19 cellular contexts compared by ENCODE assay signal in the genomic region with DNA sequence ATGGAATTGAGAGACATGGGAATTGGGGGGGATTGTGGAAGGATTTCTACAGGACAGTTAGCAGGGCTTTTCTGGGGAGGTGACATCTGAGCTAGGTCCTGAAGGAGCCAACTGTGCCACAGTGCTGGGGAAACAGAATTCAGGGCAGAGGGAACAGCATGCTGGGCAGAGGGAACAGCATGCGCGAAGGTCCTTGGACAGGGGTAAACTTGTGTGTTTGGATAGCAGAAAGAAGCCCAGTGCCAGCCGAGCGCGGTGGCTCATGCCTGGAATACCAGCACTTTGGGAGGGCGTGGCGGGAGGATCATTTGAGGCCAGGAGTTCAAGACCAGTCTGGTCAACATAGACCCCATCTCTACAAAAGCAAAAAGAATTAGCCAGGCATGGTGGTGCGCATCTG. TPM values are rescaled to one million over a fixed set of nuclear protein-coding genes. Genes with fewer than 3 reads are reported as not detected.
DNase-seq lines count a peak whose midpoint lies in the region; ATAC-seq and TF ChIP-seq lines count a peak whose summit lies in the region.
"Had no signal": no experiment of that assay in that cellular context is flagged by ENCODE, and none has a peak within 500 bp of the region (broad histone marks: within the 10 kb centered on the region; RNA-seq: fewer than 3 reads in every experiment).

No MANE protein-coding gene starts in this region.

- no peaks in the 10 kb centered on the region for H3K36me3 Mint-ChIP-seq in CD4-positive, alpha-beta T cell (ENCODE audit: low read depth)
- H3K36me3 Mint-ChIP-seq: CD8-positive, alpha-beta T cell had no signal

- H3K14ac ChIP-seq in IMR-90 (replicated peaks; ENCODE audit: low read depth, low read length): no peak overlapping the region
- H3K14ac ChIP-seq in neuronal stem cell (ENCODE audit: low read length): no peak overlapping the region

- H2BK5ac ChIP-seq in IMR-90 (ENCODE audit: low read depth, low read length, poor library complexity, severe bottlenecking) (peak overlapping the region; percentile 77), neuronal stem cell (ENCODE audit: low read length) (no peak overlapping the region)

- no peaks in the 10 kb centered on the region for H3K9me3 Mint-ChIP-seq in CD4-positive, alpha-beta T cell
- H3K9me3 Mint-ChIP-seq: CD8-positive, alpha-beta T cell had no signal

- H3K4me2 ChIP-seq in IMR-90 (ENCODE audit: low read depth, low read length) (no peak overlapping the region), fibroblast of lung (ENCODE audit: extremely low read depth, insufficient read depth, low read length) (no peak overlapping the region), neuronal stem cell (ENCODE audit: insufficient read depth, low read length, poor library complexity, severe bottlenecking) (no peak overlapping the region)
- H3K4me2 ChIP-seq: SK-N-SH had no signal

- H2AFZ ChIP-seq in IMR-90 (replicated peaks; ENCODE audit: low read length, poor library complexity): no peak overlapping the region
- no peak overlapping the region for H2AFZ ChIP-seq in fibroblast of lung (ENCODE audit: low read length)
- peak overlapping the region; percentile 75 for H2AFZ ChIP-seq in neuronal stem cell (ENCODE audit: low read length)

- peak overlapping the region; percentile 70; the same call in 1 of the 3 replicates for H2BK15ac ChIP-seq in IMR-90 (ENCODE audit: low read depth, low read length)
- H2BK15ac ChIP-seq in neuronal stem cell (ENCODE audit: low read length): no peak overlapping the region

- dilution Hi-C loops in IMR-90 (cut with HindIII; ENCODE audit: low sequenced_read_pairs, unreplicated experiment): no loop called here

- H3K9ac ChIP-seq in IMR-90 (ENCODE audit: low read depth, low read length): no peak overlapping the region
- no peak overlapping the region for H3K9ac ChIP-seq in fibroblast of lung (ENCODE audit: insufficient read depth, low read length)
- H3K9ac ChIP-seq in neuronal stem cell (ENCODE audit: low read depth, low read length, poor library complexity): peak overlapping the region; percentile 26
- H3K9ac ChIP-seq: SK-N-SH had no signal

- H3K4ac ChIP-seq in IMR-90 (ENCODE audit: low read depth, low read length) (peak overlapping the region; percentile 78), neuronal stem cell (ENCODE audit: low read length) (no peak overlapping the region)

- H2BK12ac ChIP-seq in neuronal stem cell (ENCODE audit: low read length): no peak overlapping the region

- no peak for DNase-seq in CD4-positive, alpha-beta T cell
- no peak for DNase-seq in IMR-90
- no peak for DNase-seq in fibroblast of lung (ENCODE audit: low read depth in 2 of 2)
- DNase-seq in neuronal stem cell (ENCODE audit: low spot score): no peak
- no peak for DNase-seq in NCI-H146 treated with DMSO at 0.1 percent for 48 hours (lab: John Stamatoyannopoulos, UW; ENCODE audit: unreplicated experiment)
- DNase-seq: Caco-2; CD8-positive, alpha-beta T cell; GOT3; HCEC 1CT; KG1; MG63; NCI-H1105 treated with DMSO at 0.1 percent for 48 hours; NCI-H146; NCI-H2029; NCI-H446; NCI-H774 had no signal

- TF ChIP-seq RAD21 in IMR-90 (IDR thresholded peaks at IDR 0.05; ENCODE audit: low read length): no peak

- H4K91ac ChIP-seq in IMR-90 (ENCODE audit: insufficient read depth, low read depth, low read length): peak overlapping the region; percentile 50; the same call in 1 of the 2 replicates
- H4K91ac ChIP-seq in neuronal stem cell (ENCODE audit: low read depth, low read length, poor library complexity): no peak overlapping the region

- peak overlapping the region; percentile 9 for H3K4me3 Mint-ChIP-seq in CD4-positive, alpha-beta T cell
- H3K4me3 Mint-ChIP-seq: CD8-positive, alpha-beta T cell had no signal

- no peak for TF ChIP-seq POLR2A in IMR-90 (IDR thresholded peaks at IDR 0.05; ENCODE audit: low read depth, low read length)

- no peaks in the 10 kb centered on the region for H3K9me3 ChIP-seq in CD4-positive, alpha-beta T cell (ENCODE audit: control insufficient read depth, low read length)
- H3K9me3 ChIP-seq in IMR-90 (ENCODE audit: control insufficient read depth, insufficient read depth, low read length) (no peaks in the 10 kb centered on the region), fibroblast of lung (ENCODE audit: control insufficient read depth, insufficient read depth, low read depth, low read length) (no peaks in the 10 kb centered on the region), neuronal stem cell (replicated peaks in 1 of 2; ENCODE audit: control insufficient read depth in 2 of 2, insufficient read depth in 1 of 2, low read depth in 1 of 2, low read length in 2 of 2) (no peaks in the 10 kb centered on the region)
- H3K9me3 ChIP-seq: Caco-2, MG63, SK-N-SH had no signal

- no peak for ATAC-seq in CD4-positive, alpha-beta T cell (ENCODE audit: poor library complexity)
- no peak for ATAC-seq in IMR-90 (ENCODE audit: low read depth)
- no peak for ATAC-seq in GM18519 (IDR thresholded peaks at IDR 0.05; ENCODE audit: low FRiP score, unreplicated experiment)
- ATAC-seq in HG03460 (IDR thresholded peaks at IDR 0.05; ENCODE audit: unreplicated experiment): no peak
- ATAC-seq: CD8-positive, alpha-beta T cell had no signal

- in situ Hi-C loops in IMR-90 (cut with MboI; ENCODE audit: low sequenced_read_pairs): no loop called here

- BruUV-seq in IMR-90 (replicated peaks; lab: Mats Ljungman, UMichigan): no TSS peak

- no peak overlapping the region for H3K27ac Mint-ChIP-seq in CD4-positive, alpha-beta T cell

- POLR2A ChIA-PET in CD4-positive, alpha-beta T cell (lab: Charles Lee): no interaction called here
- POLR2A ChIA-PET in IMR-90 (lab: Charles Lee; ENCODE audit: unreplicated experiment): interaction anchor here (0.8 kb wide), 1 partner anchor 8 kb away, joined by 3 read pairs; no protein-coding TSS in a partner anchor

- H3K27ac ChIP-seq in CD4-positive, alpha-beta T cell (ENCODE audit: low read depth, low read length): no peak overlapping the region
- no peak overlapping the region for H3K27ac ChIP-seq in IMR-90 (ENCODE audit: insufficient read depth, low read length)
- H3K27ac ChIP-seq in fibroblast of lung (ENCODE audit: insufficient read depth, low read length): peak overlapping the region; percentile 18
- no peak overlapping the region for H3K27ac ChIP-seq in neuronal stem cell (replicated peaks; ENCODE audit: low read length)

- H3K18ac ChIP-seq in IMR-90 (ENCODE audit: low read depth, low read length) (no peak overlapping the region), neuronal stem cell (ENCODE audit: low read length) (no peak overlapping the region)

- H4K20me1 ChIP-seq in IMR-90 (ENCODE audit: insufficient read depth, low read length) (no peaks in the 10 kb centered on the region), fibroblast of lung (ENCODE audit: control insufficient read depth, extremely low read depth, insufficient read depth, low read length) (no peaks in the 10 kb centered on the region)

- H3K23ac ChIP-seq in IMR-90 (ENCODE audit: low read depth, low read length) (no peak overlapping the region), neuronal stem cell (ENCODE audit: low read depth, low read length, poor library complexity) (no peak overlapping the region)

- no peak for TF ChIP-seq CTCF in CD4-positive, alpha-beta T cell (IDR thresholded peaks at IDR 0.05)
- TF ChIP-seq CTCF in IMR-90 (conservative IDR thresholded peaks at IDR 0.05; ENCODE audit: low read depth, low read length) (no peak), fibroblast of lung (conservative IDR thresholded peaks at IDR 0.05 in 1 of 2, IDR thresholded peaks at IDR 0.05 in 1 of 2; ENCODE audit: low read depth in 1 of 2, low read length in 2 of 2) (no peak)

- H4K8ac ChIP-seq in IMR-90 (ENCODE audit: low read depth in 2 of 2, low read length in 2 of 2): peak overlapping the region in 1 of 2 experiments; percentile 66; a peak in 1 of 4 replicates
- no peak overlapping the region for H4K8ac ChIP-seq in neuronal stem cell (ENCODE audit: low read depth, low read length)

- peaks cover 15% of the 10 kb centered on the region for H3K4me1 Mint-ChIP-seq in CD4-positive, alpha-beta T cell (ENCODE audit: low read depth)

- H3K36me3 ChIP-seq in IMR-90 (ENCODE audit: control insufficient read depth, insufficient read depth, low read length): no peaks in the 10 kb centered on the region
- no peaks in the 10 kb centered on the region for H3K36me3 ChIP-seq in fibroblast of lung (ENCODE audit: control insufficient read depth, insufficient read depth, low read length)
- H3K36me3 ChIP-seq in neuronal stem cell (replicated peaks in 1 of 2; ENCODE audit: control insufficient read depth in 2 of 2, insufficient read depth in 2 of 2, low read length in 2 of 2): no peaks in the 10 kb centered on the region
- H3K36me3 ChIP-seq: MG63 had no signal

- no peak overlapping the region for H3K56ac ChIP-seq in IMR-90 (ENCODE audit: extremely low read depth, insufficient read depth, low read length)

- 0 out of 2 replicates have a peak, but pooled peaks cover 5% of the 10 kb centered on the region for H3K9me1 ChIP-seq in IMR-90 (ENCODE audit: insufficient read depth, low read length)

- H3K27me3 ChIP-seq in CD4-positive, alpha-beta T cell (ENCODE audit: control insufficient read depth, insufficient read depth, low read length): peaks cover 2% of the 10 kb centered on the region
- H3K27me3 ChIP-seq in IMR-90 (ENCODE audit: control insufficient read depth, insufficient read depth, low read length) (peaks cover 2% of the 10 kb centered on the region; the same call in 1 of the 2 replicates), fibroblast of lung (ENCODE audit: control insufficient read depth, insufficient read depth, low read length) (no peaks in the 10 kb centered on the region), neuronal stem cell (ENCODE audit: control insufficient read depth in 3 of 3, insufficient read depth in 3 of 3, low read depth in 1 of 3, low read length in 3 of 3) (no peaks in the 10 kb centered on the region)
- H3K27me3 ChIP-seq: MG63 had no signal

- H3K79me2 ChIP-seq in fibroblast of lung (ENCODE audit: control insufficient read depth, insufficient read depth, low read length): no peaks in the 10 kb centered on the region

- peaks cover 4 to 43% of the 10 kb centered on the region in 2 experiments; a peak in 3 of 4 replicates for H3K79me1 ChIP-seq in IMR-90 (ENCODE audit: low read depth in 1 of 2, low read length in 2 of 2)
- H3K79me1 ChIP-seq in neuronal stem cell (ENCODE audit: low read depth, low read length): peaks cover 5% of the 10 kb centered on the region

- peaks cover 7% of the 10 kb centered on the region for H3K27me3 Mint-ChIP-seq in CD4-positive, alpha-beta T cell

- no peak overlapping the region for H4K5ac ChIP-seq in IMR-90 (ENCODE audit: low read depth, low read length)

- H2BK120ac ChIP-seq in IMR-90 (ENCODE audit: low read depth, low read length) (peak overlapping the region; percentile 71), neuronal stem cell (ENCODE audit: low read depth, low read length) (no peak overlapping the region)

- H2BK20ac ChIP-seq in IMR-90 (ENCODE audit: low read depth, low read length): 0 out of 2 replicates have a peak overlapping the region, but pooled peaks have one; percentile 28

- CTCF ChIA-PET in CD4-positive, alpha-beta T cell (lab: Charles Lee): no interaction called here
- CTCF ChIA-PET in IMR-90 (lab: Yijun Ruan, JAX): no interaction called here

- intact Hi-C loops in CD4-positive, alpha-beta T cell (cut with DNase I, micrococcal nuclease): no loop called here
- intact Hi-C loops in IMR-90 (cut with micrococcal nuclease): no loop called here

- H3K4me3 ChIP-seq in IMR-90 (ENCODE audit: insufficient read depth, low read depth, low read length): no peak overlapping the region
- no peak overlapping the region for H3K4me3 ChIP-seq in fibroblast of lung (replicated peaks in 1 of 4; ENCODE audit: control extremely low read depth in 1 of 4, insufficient read depth in 1 of 4, low read depth in 3 of 4, low read length in 4 of 4)
- no peak overlapping the region for H3K4me3 ChIP-seq in neuronal stem cell (ENCODE audit: low read length in 2 of 2)
- H3K4me3 ChIP-seq: MG63 had no signal

- no CpG with 5 or more reads among the region's 8 CpGs for WGBS in IMR-90 (ENCODE audit: extremely low coverage in 2 of 2, insufficient read length in 1 of 2), 2 experiments
- no CpG with 5 or more reads among the region's 8 CpGs for WGBS in neuronal stem cell (ENCODE audit: extremely low coverage in 2 of 2, insufficient read length in 2 of 2, insufficient replicate concordance in 1 of 2), 2 donors

- H3K4me1 ChIP-seq in IMR-90 (ENCODE audit: control insufficient read depth, insufficient read depth, low read length) (peaks cover 32% of the 10 kb centered on the region), fibroblast of lung (ENCODE audit: control insufficient read depth, extremely low read depth, insufficient read depth, low read length) (peaks cover 10% of the 10 kb centered on the region), neuronal stem cell (ENCODE audit: control insufficient read depth in 2 of 2, insufficient read depth in 1 of 2, low read depth in 1 of 2, low read length in 2 of 2) (peaks cover 13 to 26% of the 10 kb centered on the region in 2 donors)
- H3K4me1 ChIP-seq: Caco-2 had no signal

- peak overlapping the region; percentile 82 for H2AK9ac ChIP-seq in IMR-90 (replicated peaks; ENCODE audit: low read depth, low read length, poor library complexity)

- peak overlapping the region; percentile 58; the same call in 1 of the 2 replicates for H2AK5ac ChIP-seq in IMR-90 (ENCODE audit: low read depth, low read length)
- no peak overlapping the region for H2AK5ac ChIP-seq in neuronal stem cell (ENCODE audit: low read depth, low read length)

RNA-seq across cellular contexts. Expression of gene STX1B, which starts 3.8 kb away (rescaled TPM):
- 1 to 10 TPM; 2.9 to 3.1 TPM for total RNA-seq in CD4-positive, alpha-beta T cell
- 3.9 TPM in 2 replicates for total RNA-seq in IMR-90 (2012; rRNA removed)
- 11.4 and 14.9 TPM in 2 replicates for polyA plus RNA-seq in IMR-90 (2012; rRNA removed)
- 3.8 and 4.4 TPM in 2 replicates for polyA plus RNA-seq in IMR-90 (2012; cell fraction: cytosol; rRNA removed)
- polyA plus RNA-seq in IMR-90 (2012; cell fraction: nucleus; rRNA removed; ENCODE audit: low replicate concordance): 152 and 177 TPM in 2 replicates
- 1.3 and 2.1 TPM in 2 replicates for total RNA-seq in fibroblast of lung
- 1.3 and 4.2 TPM in 2 replicates for polyA plus RNA-seq in fibroblast of lung
- 1.4 and 4.5 TPM in 2 replicates for polyA plus RNA-seq in fibroblast of lung (2012)
- 8.1 and 15.3 TPM in 2 replicates for polyA minus RNA-seq in fibroblast of lung (ENCODE audit: low replicate concordance)
- 11.9 TPM for polyA plus RNA-seq in neuronal stem cell (2013, experiment 1 of 2)
- polyA plus RNA-seq in neuronal stem cell (2013, experiment 2 of 2): 10.7 TPM

RNA-seq across cellular contexts. Expression of gene HSD3B7, which starts 21.6 kb away (rescaled TPM):
- under 1 TPM in 1 of 2 experiments, not detected in 1; 0.11 TPM for total RNA-seq in CD4-positive, alpha-beta T cell
- total RNA-seq in IMR-90 (2012; rRNA removed) (9.4 and 11.3 TPM in 2 replicates), fibroblast of lung (32.9 and 47.9 TPM in 2 replicates)
- polyA plus RNA-seq in IMR-90 (2012; rRNA removed) (8.5 and 9.3 TPM in 2 replicates), fibroblast of lung (13.2 and 15.9 TPM in 2 replicates)
- polyA plus RNA-seq in IMR-90 (2012; cell fraction: cytosol; rRNA removed): 9.7 and 12.6 TPM in 2 replicates
- 10.7 and 21.0 TPM in 2 replicates for polyA plus RNA-seq in IMR-90 (2012; cell fraction: nucleus; rRNA removed; ENCODE audit: low replicate concordance)
- polyA plus RNA-seq in fibroblast of lung (2012): 15.9 and 22.1 TPM in 2 replicates
- polyA minus RNA-seq in fibroblast of lung (ENCODE audit: low replicate concordance): 54.4 and 72.1 TPM in 2 replicates
- 0.73 TPM for polyA plus RNA-seq in neuronal stem cell (2013, experiment 1 of 2)
- 0.64 TPM for polyA plus RNA-seq in neuronal stem cell (2013, experiment 2 of 2)

RNA-seq across cellular contexts. Expression of gene STX4, which starts 26.8 kb away (rescaled TPM):
- 10 to 100 TPM; 54.1 to 55.2 TPM for total RNA-seq in CD4-positive, alpha-beta T cell
- 23.5 and 25.0 TPM in 2 replicates for total RNA-seq in IMR-90 (2012; rRNA removed)
- 66.4 and 67.9 TPM in 2 replicates for polyA plus RNA-seq in IMR-90 (2012; rRNA removed)
- polyA plus RNA-seq in IMR-90 (2012; cell fraction: cytosol; rRNA removed): 31.1 and 35.2 TPM in 2 replicates
- 247 and 257 TPM in 2 replicates for polyA plus RNA-seq in IMR-90 (2012; cell fraction: nucleus; rRNA removed; ENCODE audit: low replicate concordance)
- total RNA-seq in fibroblast of lung: 28.0 and 37.5 TPM in 2 replicates
- polyA plus RNA-seq in fibroblast of lung: 42.8 and 53.9 TPM in 2 replicates
- polyA plus RNA-seq in fibroblast of lung (2012): 55.8 and 78.3 TPM in 2 replicates
- polyA minus RNA-seq in fibroblast of lung (ENCODE audit: low replicate concordance): 104 and 156 TPM in 2 replicates
- polyA plus RNA-seq in neuronal stem cell (2013, experiment 1 of 2): 28.2 TPM
- polyA plus RNA-seq in neuronal stem cell (2013, experiment 2 of 2): 26.9 TPM

RNA-seq across cellular contexts. Expression of gene SETD1A, which starts 49.0 kb away (rescaled TPM):
- total RNA-seq in CD4-positive, alpha-beta T cell: 10 to 100 TPM; 40.1 to 41.2 TPM
- total RNA-seq in IMR-90 (2012; rRNA removed) (0.54 and 0.56 TPM in 2 replicates), fibroblast of lung (1.5 and 3.5 TPM in 2 replicates)
- polyA plus RNA-seq in IMR-90 (2012; rRNA removed) (5.8 and 6.5 TPM in 2 replicates), fibroblast of lung (1.4 and 2.3 TPM in 2 replicates)
- polyA plus RNA-seq in IMR-90 (2012; cell fraction: cytosol; rRNA removed): 3.3 and 4.8 TPM in 2 replicates
- polyA plus RNA-seq in IMR-90 (2012; cell fraction: nucleus; rRNA removed; ENCODE audit: low replicate concordance): 16.4 and 29.7 TPM in 2 replicates
- polyA plus RNA-seq in fibroblast of lung (2012): 9.6 and 10.0 TPM in 2 replicates
- 7.0 and 16.1 TPM in 2 replicates for polyA minus RNA-seq in fibroblast of lung (ENCODE audit: low replicate concordance)
- 16.0 TPM for polyA plus RNA-seq in neuronal stem cell (2013, experiment 1 of 2)
- polyA plus RNA-seq in neuronal stem cell (2013, experiment 2 of 2): 15.3 TPM

RNA-seq across cellular contexts. Expression of gene ORAI3, which starts 57.7 kb away (rescaled TPM):
- 1 to 10 TPM; 3.0 to 4.5 TPM for total RNA-seq in CD4-positive, alpha-beta T cell
- total RNA-seq in IMR-90 (2012; rRNA removed): 6.8 and 6.9 TPM in 2 replicates
- polyA plus RNA-seq in IMR-90 (2012; rRNA removed): 16.9 TPM in 2 replicates
- polyA plus RNA-seq in IMR-90 (2012; cell fraction: cytosol; rRNA removed): 16.1 and 29.4 TPM in 2 replicates
- 12.4 and 15.2 TPM in 2 replicates for polyA plus RNA-seq in IMR-90 (2012; cell fraction: nucleus; rRNA removed; ENCODE audit: low replicate concordance)
- 44.2 and 74.1 TPM in 2 replicates for total RNA-seq in fibroblast of lung
- polyA plus RNA-seq in fibroblast of lung: 24.6 and 41.1 TPM in 2 replicates
- polyA plus RNA-seq in fibroblast of lung (2012): 19.0 and 29.7 TPM in 2 replicates
- 35.2 and 72.6 TPM in 2 replicates for polyA minus RNA-seq in fibroblast of lung (ENCODE audit: low replicate concordance)
- polyA plus RNA-seq in neuronal stem cell (2013, experiment 1 of 2): 16.7 TPM
- 16.5 TPM for polyA plus RNA-seq in neuronal stem cell (2013, experiment 2 of 2)
